17 cellular contexts compared by ENCODE assay signal in the genomic region with DNA sequence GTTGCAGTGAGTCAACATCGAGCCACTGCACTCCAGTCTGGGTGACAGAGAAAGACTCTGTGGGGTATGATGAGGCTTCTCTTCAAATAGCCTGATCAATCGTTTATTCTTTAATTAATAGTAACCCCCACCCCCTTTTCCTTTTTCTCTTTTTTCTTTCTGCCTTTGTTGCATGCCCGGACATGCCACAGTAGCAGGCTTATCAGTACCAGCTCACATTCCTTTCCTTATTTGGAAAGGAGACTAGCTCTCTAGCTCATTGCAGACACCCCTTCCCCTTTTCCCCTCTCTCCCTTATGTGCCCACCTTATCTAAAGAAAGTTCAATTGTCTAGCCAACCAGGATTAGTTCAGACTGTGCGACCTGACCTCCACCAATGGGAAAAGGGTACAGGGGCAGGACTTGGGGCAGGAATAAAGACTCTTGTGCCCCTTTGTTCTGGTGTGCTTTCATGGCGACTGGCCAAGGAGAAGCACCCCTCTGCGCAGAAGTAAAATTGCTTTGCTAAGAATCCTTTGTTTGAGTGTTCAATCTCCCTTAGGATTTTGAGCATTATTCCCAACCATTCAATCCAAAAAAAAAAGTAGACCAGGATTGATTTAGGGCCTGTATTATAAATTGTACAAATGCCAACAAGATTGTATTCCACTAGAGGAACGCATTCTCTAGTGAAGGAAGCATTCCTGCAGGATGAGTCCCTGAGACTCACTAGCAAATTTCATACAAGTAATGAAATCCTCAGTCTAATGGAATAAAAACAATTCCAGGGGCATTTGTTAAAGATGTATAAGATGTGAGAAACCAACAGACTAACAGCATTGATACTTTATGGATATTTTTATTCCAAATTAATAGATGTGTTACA.
DNase-seq lines count a peak whose midpoint lies in the region; ATAC-seq, FAIRE-seq and TF ChIP-seq lines count a peak whose summit lies in the region.
"Had no signal": no experiment of that assay in that cellular context is flagged by ENCODE, and none has a peak within 500 bp of the region (broad histone marks: within the 10 kb centered on the region; RNA-seq: fewer than 3 reads in every experiment).

No MANE protein-coding gene starts in this region.

- CTCF ChIA-PET in endothelial cell of umbilical vein (lab: Charles Lee), result no interaction called here

- no peak overlapping the region for H2AFZ ChIP-seq in endothelial cell of umbilical vein (ENCODE audit: low read depth, low read length)

- no peak for ATAC-seq in GM18520 (IDR thresholded peaks at IDR 0.05; ENCODE audit: unreplicated experiment)
- ATAC-seq: left lung; stimulated activated memory B cell treated with anti-CD40 and anti-IgM and Interleukin-4, amounts not matched to agents 10 μg/mL and 1 μg/mL and 100 μg/mL, for 72 hours had no signal

- peaks cover 3% of the 10 kb centered on the region for H3K79me2 ChIP-seq in endothelial cell of umbilical vein (ENCODE audit: control insufficient read depth, insufficient read depth, low read length)

- BruUV-seq in endothelial cell of umbilical vein (replicated peaks; lab: Mats Ljungman, UMichigan), result no TSS peak

- intact Hi-C loops in endothelial cell of umbilical vein (cut with micrococcal nuclease), result loop anchor here (1.0 kb wide), 2 partner anchors 19 to 97 kb away; no protein-coding TSS in a partner anchor

- TF ChIP-seq CTCF in AG10803 (conservative IDR thresholded peaks at IDR 0.05; ENCODE audit: low read length), result no peak
- TF ChIP-seq CTCF in endothelial cell of umbilical vein (IDR thresholded peaks at IDR 0.05; ENCODE audit: extremely low read depth in 1 of 2, insufficient read depth in 1 of 2, low read depth in 1 of 2, low read length in 2 of 2), result no peak

- H3K27ac ChIP-seq in endothelial cell of umbilical vein (ENCODE audit: insufficient read depth, low read depth, low read length) (peak overlapping the region; percentile 69), muscle layer of colon (ENCODE audit: low read depth, low read length) (peak overlapping the region; percentile 10)
- H3K27ac ChIP-seq: left lung, neutrophil, SJSA1 had no signal

- H3K4me1 ChIP-seq in endothelial cell of umbilical vein (ENCODE audit: control insufficient read depth, extremely low read depth, insufficient read depth, low read length) (peaks cover 8% of the 10 kb centered on the region), muscle layer of colon (ENCODE audit: insufficient read depth, low read length) (no peaks in the 10 kb centered on the region)
- H3K4me1 ChIP-seq: left lung, SJSA1 had no signal

- POLR2A ChIA-PET in endothelial cell of umbilical vein (lab: Charles Lee), result no interaction called here

- H3K4me3 ChIP-seq in AG10803 (ENCODE audit: low read length) (no peak overlapping the region), endothelial cell of umbilical vein (replicated peaks in 1 of 3; ENCODE audit: insufficient read depth in 1 of 3, low read depth in 1 of 3, low read length in 3 of 3) (peak overlapping the region in 1 of 3 experiments; percentile 5), muscle layer of colon (ENCODE audit: low read depth in 1 of 2, low read length in 2 of 2) (no peak overlapping the region)
- H3K4me3 ChIP-seq: left lung, SJSA1 had no signal

- dilution Hi-C loops in endothelial cell of umbilical vein (cut with MboI; ENCODE audit: extremely low pct_ligation_motif_present, low sequenced_read_pairs), result no loop called here

- H3K9me3 ChIP-seq in endothelial cell of umbilical vein (replicated peaks; ENCODE audit: control insufficient read depth, insufficient read depth, low read length) (no peaks in the 10 kb centered on the region), muscle layer of colon (ENCODE audit: low read length) (no peaks in the 10 kb centered on the region)
- H3K9me3 ChIP-seq: neutrophil, SJSA1 had no signal

- no peaks in the 10 kb centered on the region for H4K20me1 ChIP-seq in endothelial cell of umbilical vein (replicated peaks; ENCODE audit: control insufficient read depth, extremely low read depth, insufficient read depth, low read length)

- no peak for TF ChIP-seq POLR2A in endothelial cell of umbilical vein (IDR thresholded peaks at IDR 0.05; ENCODE audit: low read depth, low read length)

- FAIRE-seq in endothelial cell of umbilical vein (lab: Jason Lieb, UNC), result no peak
- FAIRE-seq: TTC549 had no signal

- H3K9me1 ChIP-seq in endothelial cell of umbilical vein (replicated peaks; ENCODE audit: control insufficient read depth, extremely low read depth, insufficient read depth, low read length), result no peaks in the 10 kb centered on the region

- DNase-seq in AG10803 (ENCODE audit: low read depth), result peak; percentile 28
- DNase-seq in LHCN-M2 (ENCODE audit: low read depth), result peak; percentile 39
- peak; percentile 53 for DNase-seq in endothelial cell of umbilical vein (ENCODE audit: low read depth, low spot score)
- no peak for DNase-seq in foreskin melanocyte
- DNase-seq in NCI-H2107 treated with DMSO at 0.1 percent for 48 hours (lab: John Stamatoyannopoulos, UW; ENCODE audit: unreplicated experiment), result no peak
- DNase-seq in iPS-NIHi7 (ENCODE audit: extremely low spot score), result no peak
- DNase-seq: activated CD4-positive, alpha-beta memory T cell treated with anti-CD3 and anti-CD28 coated beads for 36 hours; COR-L47; effector CD4-positive, alpha-beta T cell; left lung; NCI-H1105 had no signal

- H3K9ac ChIP-seq in endothelial cell of umbilical vein (replicated peaks; ENCODE audit: extremely low read depth, insufficient read depth, low read length), result no peak overlapping the region
- no peak overlapping the region for H3K9ac ChIP-seq in muscle layer of colon (ENCODE audit: low read length)

- H3K36me3 ChIP-seq in endothelial cell of umbilical vein (ENCODE audit: control insufficient read depth in 2 of 2, extremely low read depth in 1 of 2, insufficient read depth in 2 of 2, low read length in 2 of 2) (no peaks in the 10 kb centered on the region), muscle layer of colon (ENCODE audit: insufficient read depth, low read length) (no peaks in the 10 kb centered on the region)
- H3K36me3 ChIP-seq: left lung, neutrophil, SJSA1 had no signal

- H3K4me2 ChIP-seq in endothelial cell of umbilical vein (ENCODE audit: insufficient read depth, low read length), result no peak overlapping the region

- H3K27me3 ChIP-seq in endothelial cell of umbilical vein (ENCODE audit: control insufficient read depth in 2 of 2, insufficient read depth in 2 of 2, low read length in 2 of 2), result no peaks in the 10 kb centered on the region
- no peaks in the 10 kb centered on the region for H3K27me3 ChIP-seq in muscle layer of colon (ENCODE audit: control insufficient read depth in 1 of 2, insufficient read depth in 2 of 2, low read length in 2 of 2)
- H3K27me3 ChIP-seq: neutrophil, SJSA1 had no signal

TF ChIP-seq in endothelial cell of umbilical vein, 7 proteins besides CTCF, POLR2A, EP300 and RAD21:
- TF ChIP-seq GATA2 (IDR thresholded peaks at IDR 0.05; ENCODE audit: insufficient read depth, insufficient read length, low read depth, low read length), result peak; percentile 27
- no peak for TF ChIP-seq MYC (IDR thresholded peaks at IDR 0.05; ENCODE audit: low read depth, low read length)
- TF ChIP-seq EZH2 (IDR thresholded peaks at IDR 0.05; ENCODE audit: borderline replicate concordance, low read depth, low read length, severe bottlenecking), result no peak

Comparison
In these comparisons a context has a peak if more than half of its experiments do, and no peak if none do; other contexts are left out.
1. DNase-seq: peak in AG10803 (single experiment), LHCN-M2 (single experiment) and endothelial cell of umbilical vein (single experiment); none in foreskin melanocyte (single experiment), NCI-H2107 treated with DMSO at 0.1 percent for 48 hours (single experiment) and iPS-NIHi7 (single experiment).